10 cellular contexts compared by ENCODE assay signal in genomic region chr5:32225445-32225844, GRCh38. TPM values are rescaled to one million over a fixed set of nuclear protein-coding genes. Genes with fewer than 3 reads are reported as not detected.
A peak's percentile ranks its signal among the peaks of the same experiment; 100 is the strongest.
DNase-seq lines count a peak whose midpoint lies in the region; ATAC-seq and TF ChIP-seq lines count a peak whose summit lies in the region.
"Had no signal": no experiment of that assay in that cellular context is flagged by ENCODE, and none has a peak within 500 bp of the region (broad histone marks: within the 10 kb centered on the region; RNA-seq: fewer than 3 reads in every experiment).

No MANE protein-coding gene starts in this region.

- H3K4me3 ChIP-seq in astrocyte of the spinal cord (ENCODE audit: low read depth, low read length) = no peak overlapping the region

- in situ Hi-C loops in astrocyte of the spinal cord (cut with HindIII; ENCODE audit: low sequenced_read_pairs) = no loop called here

- peak; percentile 92 for ATAC-seq in sciatic nerve
- no peak for ATAC-seq in GM19467 (IDR thresholded peaks at IDR 0.05; ENCODE audit: unreplicated experiment)
- ATAC-seq: T-cell had no signal

- TF ChIP-seq CTCF in astrocyte of the spinal cord (IDR thresholded peaks at IDR 0.05; ENCODE audit: low read depth, low read length) = no peak

- peak; percentile 51 for DNase-seq in EL
- peak; percentile 63 for DNase-seq in astrocyte of the spinal cord (ENCODE audit: low read depth, low spot score)
- peak; percentile 98 for DNase-seq in iris pigment epithelial cell (ENCODE audit: low read depth)
- DNase-seq in sciatic nerve (ENCODE audit: low spot score) = no peak
- no peak for DNase-seq in cerebellar cortex (ENCODE audit: low spot score)
- no peak for DNase-seq in HPDE6-E6E7 (ENCODE audit: extremely low spot score)
- DNase-seq in RPMI8226 = no peak
- DNase-seq: NCI-H526, T-cell had no signal

- intact Hi-C loops in sciatic nerve (cut with DNase I) = no loop called here

RNA-seq across cellular contexts. Expression of gene GOLPH3, which starts 51.3 kb away (rescaled TPM):
- 88.7 TPM for total RNA-seq in sciatic nerve

Comparison
In these comparisons a context has a peak if more than half of its experiments do, and no peak if none do; other contexts are left out.
1. DNase-seq: peak in EL (single experiment), astrocyte of the spinal cord (single experiment) and iris pigment epithelial cell (single experiment); none in sciatic nerve (single experiment), cerebellar cortex (single experiment), HPDE6-E6E7 (single experiment) and RPMI8226 (single experiment).